19 cellular contexts compared by ENCODE assay signal in the genomic region with DNA sequence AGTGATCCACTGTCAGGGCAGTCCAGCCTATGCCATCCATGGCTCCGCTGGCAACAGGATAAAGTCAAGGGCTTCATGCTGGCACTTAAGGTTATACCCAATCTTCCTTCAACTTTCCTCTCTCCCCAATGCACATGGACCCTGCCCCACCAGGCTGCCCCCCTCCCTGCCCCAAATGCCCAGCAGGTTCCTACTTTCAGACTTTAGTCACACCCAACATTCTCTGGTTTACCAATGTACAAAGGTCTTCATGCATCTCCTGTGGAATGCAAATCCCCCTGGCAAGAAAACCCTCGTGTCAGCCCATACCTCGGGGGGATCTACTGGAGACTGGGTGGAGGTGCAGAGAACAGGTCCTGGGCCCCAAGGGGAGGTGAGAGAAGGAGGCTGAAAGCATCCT. TPM values are rescaled to one million over a fixed set of nuclear protein-coding genes. Genes with fewer than 3 reads are reported as not detected.
A peak's percentile ranks its signal among the peaks of the same experiment; 100 is the strongest.
DNase-seq lines count a peak whose midpoint lies in the region; ATAC-seq and TF ChIP-seq lines count a peak whose summit lies in the region.
"Had no signal": no experiment of that assay in that cellular context is flagged by ENCODE, and none has a peak within 500 bp of the region (broad histone marks: within the 10 kb centered on the region; RNA-seq: fewer than 3 reads in every experiment).

No MANE protein-coding gene starts in this region.

- H3K79me2 ChIP-seq in GM23248 (ENCODE audit: insufficient read depth) (peaks cover 25% of the 10 kb centered on the region), smooth muscle cell (ENCODE audit: low read depth) (no peaks in the 10 kb centered on the region)

- H3F3A ChIP-seq in GM23248 (ENCODE audit: insufficient read depth) (peaks cover 78% of the 10 kb centered on the region), smooth muscle cell (ENCODE audit: low read depth) (peaks cover 10% of the 10 kb centered on the region)

- H3K27ac ChIP-seq in GM23248 (peak overlapping the region; percentile 99), mesodermal cell (ENCODE audit: low read depth, low read length, severe bottlenecking) (peak overlapping the region; percentile 95), smooth muscle cell (ENCODE audit: low read depth) (peak overlapping the region; percentile 96)
- H3K27ac ChIP-seq: cardiac muscle cell had no signal

- DNase-seq in GM23248 (no peak), MCF 10A (ENCODE audit: unreplicated experiment) (no peak), smooth muscle cell (lab: John Stamatoyannopoulos, UW; ENCODE audit: unreplicated experiment) (no peak), HuH-7 (ENCODE audit: low spot score) (no peak), MG63 (no peak)
- no peak for DNase-seq in activated CD8-positive, alpha-beta memory T cell treated with anti-CD3 and anti-CD28 coated beads, Interleukin-2, amount 10 ng/mL, durations not matched to agents 7 days and 5 days
- DNase-seq: activated CD4-positive, alpha-beta T cell treated with anti-CD3 and anti-CD28 coated beads for 4 hours; activated naive CD4-positive, alpha-beta T cell treated with anti-CD3 and anti-CD28 coated beads, Interleukin-2, amount 50 U/mL, for 16 hours; AML-193; Karpas-422; NCI-H1417 treated with DMSO at 0.1 percent for 48 hours; NCI-H226; NK-92 treated with Interleukin-12 subunit alpha and Interleukin-12 subunit beta, amount 100 ng/mL, for 24 hours; SIG-M5; stimulated activated naive CD8-positive, alpha-beta T cell treated with anti-CD3 and anti-CD28 coated beads, Interleukin-15, amount 100 ng/mL, for 72 hours; T-helper 9 cell had no signal

- no peak overlapping the region for H3K4me3 ChIP-seq in GM23248
- no peak overlapping the region for H3K4me3 ChIP-seq in mesodermal cell (ENCODE audit: extremely low read depth, insufficient read depth, low read length, poor library complexity, severe bottlenecking)
- no peak overlapping the region for H3K4me3 ChIP-seq in smooth muscle cell
- H3K4me3 ChIP-seq in MG63: no peak overlapping the region
- H3K4me3 ChIP-seq: cardiac muscle cell had no signal

- H3K27me3 ChIP-seq in GM23248 (replicated peaks; ENCODE audit: insufficient read depth) (no peaks in the 10 kb centered on the region), smooth muscle cell (ENCODE audit: low read depth) (no peaks in the 10 kb centered on the region), MG63 (no peaks in the 10 kb centered on the region)
- H3K27me3 ChIP-seq: cardiac muscle cell had no signal

- H3K27me3 Mint-ChIP-seq in MCF 10A (ENCODE audit: insufficient read depth, unreplicated experiment): no peaks in the 10 kb centered on the region
- peaks cover 6% of the 10 kb centered on the region for H3K27me3 Mint-ChIP-seq in activated CD8-positive, alpha-beta memory T cell treated with anti-CD3 and anti-CD28 coated beads, Interleukin-2, amount 10 ng/mL, durations not matched to agents 7 days and 5 days

- peaks cover 9% of the 10 kb centered on the region for H3K36me3 Mint-ChIP-seq in MCF 10A (ENCODE audit: insufficient read depth, unreplicated experiment)
- no peaks in the 10 kb centered on the region for H3K36me3 Mint-ChIP-seq in activated CD8-positive, alpha-beta memory T cell treated with anti-CD3 and anti-CD28 coated beads, Interleukin-2, amount 10 ng/mL, durations not matched to agents 7 days and 5 days

- H3K9me3 Mint-ChIP-seq in MCF 10A (ENCODE audit: unreplicated experiment): no peaks in the 10 kb centered on the region
- H3K9me3 Mint-ChIP-seq in activated CD8-positive, alpha-beta memory T cell treated with anti-CD3 and anti-CD28 coated beads, Interleukin-2, amount 10 ng/mL, durations not matched to agents 7 days and 5 days (ENCODE audit: low read depth): no peaks in the 10 kb centered on the region
- H3K9me3 Mint-ChIP-seq: stimulated activated naive CD8-positive, alpha-beta T cell treated with anti-CD3 and anti-CD28 coated beads, Interleukin-15, amount 100 ng/mL, for 72 hours had no signal

- H3K4me1 Mint-ChIP-seq in MCF 10A (ENCODE audit: insufficient read depth, unreplicated experiment): peaks cover 41% of the 10 kb centered on the region
- H3K4me1 Mint-ChIP-seq in activated CD8-positive, alpha-beta memory T cell treated with anti-CD3 and anti-CD28 coated beads, Interleukin-2, amount 10 ng/mL, durations not matched to agents 7 days and 5 days: no peaks in the 10 kb centered on the region
- H3K4me1 Mint-ChIP-seq: stimulated activated naive CD8-positive, alpha-beta T cell treated with anti-CD3 and anti-CD28 coated beads, Interleukin-15, amount 100 ng/mL, for 72 hours had no signal

- TF ChIP-seq CTCF in MCF 10A (IDR thresholded peaks at IDR 0.05; ENCODE audit: unreplicated experiment) (no peak), smooth muscle cell (IDR thresholded peaks at IDR 0.05; ENCODE audit: borderline replicate concordance, insufficient read depth, poor library complexity, severe bottlenecking) (no peak)

- ATAC-seq in activated CD8-positive, alpha-beta memory T cell treated with anti-CD3 and anti-CD28 coated beads, Interleukin-2, amount 10 ng/mL, durations not matched to agents 7 days and 5 days: no peak
- ATAC-seq in HG03469 (IDR thresholded peaks at IDR 0.05; ENCODE audit: unreplicated experiment): no peak
- ATAC-seq: stimulated activated naive CD8-positive, alpha-beta T cell treated with anti-CD3 and anti-CD28 coated beads, Interleukin-15, amount 100 ng/mL, for 72 hours had no signal

- 0 out of 2 replicates have a peak, but pooled peaks cover 6% of the 10 kb centered on the region for H3K36me3 ChIP-seq in GM23248 (ENCODE audit: low read depth)
- H3K36me3 ChIP-seq in mesodermal cell (ENCODE audit: control insufficient read depth, insufficient read depth, low read length): no peaks in the 10 kb centered on the region
- no peaks in the 10 kb centered on the region for H3K36me3 ChIP-seq in smooth muscle cell (ENCODE audit: low read depth)
- H3K36me3 ChIP-seq in MG63: no peaks in the 10 kb centered on the region; the same call in 1 of the 2 replicates
- H3K36me3 ChIP-seq: cardiac muscle cell had no signal

- 67 to 68% methylated on average over 3 of the region's 3 CpGs for WGBS in GM23248 (ENCODE audit: low coverage in 1 of 2, low lambda C conversion rate in 2 of 2, missing lambda C conversion rate in 2 of 2), 2 experiments
- WGBS in mesodermal cell (ENCODE audit: insufficient coverage in 2 of 2), 2 experiments: 94 to 100% methylated on average over 2 to 3 of the region's 3 CpGs
- 80% methylated on average over 3 of the region's 3 CpGs for WGBS in smooth muscle cell (ENCODE audit: low lambda C conversion rate)

- no peaks in the 10 kb centered on the region for H3K9me2 ChIP-seq in GM23248 (ENCODE audit: insufficient read depth)

- peaks cover 65% of the 10 kb centered on the region for H3K4me1 ChIP-seq in GM23248 (ENCODE audit: insufficient read depth)
- peaks cover 45% of the 10 kb centered on the region for H3K4me1 ChIP-seq in mesodermal cell (ENCODE audit: control insufficient read depth, insufficient read depth, low read length, poor library complexity, severe bottlenecking)
- H3K4me1 ChIP-seq in smooth muscle cell (ENCODE audit: low read depth): peaks cover 4% of the 10 kb centered on the region

- in situ Hi-C loops in GM23248 (cut with MboI): no loop called here

- H3K27ac Mint-ChIP-seq in MCF 10A (ENCODE audit: low read depth, unreplicated experiment): peak overlapping the region; percentile 76
- no peak overlapping the region for H3K27ac Mint-ChIP-seq in activated CD8-positive, alpha-beta memory T cell treated with anti-CD3 and anti-CD28 coated beads, Interleukin-2, amount 10 ng/mL, durations not matched to agents 7 days and 5 days
- H3K27ac Mint-ChIP-seq: stimulated activated naive CD8-positive, alpha-beta T cell treated with anti-CD3 and anti-CD28 coated beads, Interleukin-15, amount 100 ng/mL, for 72 hours had no signal

- intact Hi-C loops in MCF 10A (cut with micrococcal nuclease): no loop called here

- H3K9me3 ChIP-seq in GM23248 (ENCODE audit: low read depth) (no peaks in the 10 kb centered on the region), mesodermal cell (ENCODE audit: control insufficient read depth, low read length) (peaks cover 7% of the 10 kb centered on the region), smooth muscle cell (replicated peaks; ENCODE audit: low read depth) (no peaks in the 10 kb centered on the region), MG63 (peaks cover 10% of the 10 kb centered on the region; the same call in 1 of the 2 replicates)

- no TSS peak for BruUV-seq in MCF 10A (replicated peaks; lab: Mats Ljungman, UMichigan)

- POLR2A ChIA-PET in MCF 10A (lab: Yijun Ruan, JAX): interaction anchor here (0.9 to 1.4 kb wide), 7 partner anchors 9 to 206 kb away, joined by 3 to 7 read pairs (median 3); no protein-coding TSS in a partner anchor

- H3K4me3 Mint-ChIP-seq in MCF 10A (ENCODE audit: unreplicated experiment): no peak overlapping the region
- H3K4me3 Mint-ChIP-seq in activated CD8-positive, alpha-beta memory T cell treated with anti-CD3 and anti-CD28 coated beads, Interleukin-2, amount 10 ng/mL, durations not matched to agents 7 days and 5 days: no peak overlapping the region
- H3K4me3 Mint-ChIP-seq: stimulated activated naive CD8-positive, alpha-beta T cell treated with anti-CD3 and anti-CD28 coated beads, Interleukin-15, amount 100 ng/mL, for 72 hours had no signal

- CTCF ChIA-PET in MCF 10A (lab: Yijun Ruan, JAX): interaction anchor here (0.6 to 1.3 kb wide), 3 partner anchors 15 to 53 kb away, joined by 3 to 4 read pairs (median 4); no protein-coding TSS in a partner anchor
- CTCF ChIA-PET in activated CD8-positive, alpha-beta memory T cell treated with anti-CD3 and anti-CD28 coated beads, Interleukin-2, amount 10 ng/mL, durations not matched to agents 7 days and 5 days (lab: Charles Lee): no interaction called here

- H3K9ac ChIP-seq in GM23248 (peak overlapping the region; percentile 76), smooth muscle cell (ENCODE audit: low read depth) (no peak overlapping the region)

- no peak overlapping the region for H2AFZ ChIP-seq in GM23248
- H2AFZ ChIP-seq in smooth muscle cell (ENCODE audit: low read depth): no peak overlapping the region

- H3K4me2 ChIP-seq in GM23248 (ENCODE audit: unreplicated experiment) (no peak overlapping the region), smooth muscle cell (no peak overlapping the region)

- H4K20me1 ChIP-seq in GM23248 (ENCODE audit: insufficient read depth): no peaks in the 10 kb centered on the region
- H4K20me1 ChIP-seq in smooth muscle cell (ENCODE audit: low read depth): no peaks in the 10 kb centered on the region

RNA-seq across cellular contexts. Expression of a gene that starts 59.3 kb away (rescaled TPM):
- total RNA-seq in GM23248 (2014; rRNA removed; shearing (Covaris generic)): 310 and 329 TPM in 2 replicates
- 298 and 303 TPM in 2 replicates for polyA plus RNA-seq in GM23248 (2016; fragmentation: Nextera tagmentation; extraction: Ambion mirVana)
- total RNA-seq in MCF 10A (2022): 157 and 238 TPM in 2 replicates
- polyA plus RNA-seq in mesodermal cell (2013, experiment 1 of 2): 95.1 TPM
- polyA plus RNA-seq in mesodermal cell (2013, experiment 2 of 2): 89.6 TPM
- 167 and 232 TPM in 2 replicates for total RNA-seq in smooth muscle cell
- 100 and 107 TPM in 2 replicates for polyA plus RNA-seq in smooth muscle cell
- 10 to 100 TPM; 30.5 to 35.8 TPM for total RNA-seq in activated CD8-positive, alpha-beta memory T cell treated with anti-CD3 and anti-CD28 coated beads, Interleukin-2, amount 10 ng/mL, durations not matched to agents 7 days and 5 days
- 165 and 174 TPM in 2 replicates for total RNA-seq in MG63 (2014; rRNA removed; shearing (Covaris generic); ENCODE audit: low replicate concordance)
